ENCODE assay signal across 9 cellular contexts in the genomic region with DNA sequence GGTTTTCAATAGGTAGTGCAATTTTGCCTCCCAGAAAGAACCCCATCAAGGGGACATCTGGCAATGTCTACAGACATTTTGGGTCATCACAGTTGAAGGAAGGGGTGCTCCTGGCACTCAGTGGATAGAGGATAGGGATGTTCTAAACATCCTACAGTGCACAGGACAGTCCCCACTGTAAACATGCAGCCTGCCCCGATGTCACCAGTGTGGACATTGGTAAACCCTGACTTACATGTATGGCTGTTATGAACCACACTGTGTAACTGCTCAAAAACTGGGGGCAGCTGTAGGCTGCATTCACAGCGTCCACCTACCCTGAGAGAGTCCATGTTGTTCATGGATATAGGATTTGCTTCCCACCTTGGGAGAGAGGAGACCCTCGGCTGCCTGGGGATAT.
"Had no signal": no experiment of that assay in that cellular context is flagged by ENCODE, and none has a peak within 500 bp of the region (broad histone marks: within the 10 kb centered on the region; RNA-seq: fewer than 3 reads in every experiment).

No MANE protein-coding gene starts in this region.

- H3K9ac ChIP-seq: GM23248 had no signal

- DNase-seq: GM23248, GOT3, H7, HFFc6 had no signal

- H3K27ac ChIP-seq: GM23248, HL-60 had no signal

- H3K4me3 Mint-ChIP-seq: HFFc6, IgD-negative memory B cell had no signal

- H3K4me1 Mint-ChIP-seq: IgD-negative memory B cell had no signal

- H3K4me3 ChIP-seq: GM23248, HAP-1 had no signal

- H2AFZ ChIP-seq: GM23248 had no signal

- ATAC-seq: HCT116 had no signal

- FAIRE-seq: HTR-8/SVneo had no signal

- H3K4me1 ChIP-seq: HAP-1 had no signal

- H3K27ac Mint-ChIP-seq: HFFc6, IgD-negative memory B cell had no signal

- H3K9me3 ChIP-seq: HAP-1 had no signal

- H3K9me3 Mint-ChIP-seq: HFFc6 had no signal

- H3K36me3 Mint-ChIP-seq: IgD-negative memory B cell had no signal

- H3K36me3 ChIP-seq: HAP-1 had no signal
